In the genomic region with DNA sequence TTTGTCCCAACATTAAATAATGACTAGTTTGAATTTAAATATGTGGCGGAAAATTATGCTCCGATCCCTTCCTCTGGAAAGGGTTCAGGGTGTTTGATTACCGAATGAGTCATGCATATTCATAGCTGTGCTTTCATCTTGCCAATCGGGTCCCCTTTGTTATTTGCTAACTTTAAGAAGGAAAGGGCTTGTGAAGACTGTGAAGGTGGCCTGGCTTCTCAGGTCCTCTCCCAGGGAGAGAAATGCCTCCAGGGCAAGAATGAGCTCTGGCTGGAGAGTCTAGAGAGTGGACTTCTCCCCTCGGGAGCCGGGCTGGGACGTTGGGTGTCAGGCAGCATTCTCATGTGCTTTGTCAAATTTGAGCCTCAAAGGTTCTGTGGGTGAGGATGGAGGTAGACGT, we compare ENCODE assay signal across 22 cellular contexts.
DNase-seq lines count a peak whose midpoint lies in the region; ATAC-seq and TF ChIP-seq lines count a peak whose summit lies in the region.
"Had no signal": no experiment of that assay in that cellular context is flagged by ENCODE, and none has a peak within 500 bp of the region (broad histone marks: within the 10 kb centered on the region; RNA-seq: fewer than 3 reads in every experiment).

No MANE protein-coding gene starts in this region.

- 58 to 64% (median 61%) methylated on average over 8 of the region's 8 CpGs for WGBS in stomach, 5 donors

- no peaks in the 10 kb centered on the region for H3K36me3 ChIP-seq in NT2/D1 (ENCODE audit: insufficient read depth, insufficient read length, low read length)
- H3K36me3 ChIP-seq in stomach = no peaks in the 10 kb centered on the region

- DNase-seq in ELR (ENCODE audit: low read depth) = peak; percentile 36
- DNase-seq in NT2/D1 (ENCODE audit: low read depth, low spot score) = peak; percentile 16
- peak; percentile 4 for DNase-seq in T1000 (lab: John Stamatoyannopoulos, UW)
- peak; percentile 5 for DNase-seq in fibroblast of mammary gland (ENCODE audit: low read depth)
- DNase-seq in stomach = no peak
- no peak for DNase-seq in foreskin keratinocyte
- DNase-seq: Calu3, Kasumi-1, MV-4-11, NCI-H1105, NCI-H1436 treated with DMSO at 0.1 percent for 48 hours, NCI-H187 treated with DMSO at 0.1 percent for 48 hours, NCI-H2171 treated with DMSO at 0.1 percent for 48 hours, NCI-H774, PC-9, RPMI8226, SIG-M5, SK-N-SH, SW 1271 had no signal

- no peak for TF ChIP-seq EP300 in stomach (IDR thresholded peaks at IDR 0.05)

- H3K9ac ChIP-seq in NT2/D1 (ENCODE audit: insufficient read length, low read depth) = no peak overlapping the region
- H3K9ac ChIP-seq: SK-N-SH had no signal

- ATAC-seq in HG03108 (IDR thresholded peaks at IDR 0.05; ENCODE audit: unreplicated experiment) = no peak
- ATAC-seq in foreskin keratinocyte = no peak
- ATAC-seq in GM18867 (IDR thresholded peaks at IDR 0.05; ENCODE audit: unreplicated experiment) = no peak
- ATAC-seq: K562 had no signal

- H3K4me3 ChIP-seq in NT2/D1 (ENCODE audit: insufficient read length, low read depth) (no peak overlapping the region), fibroblast of mammary gland (ENCODE audit: control insufficient read depth, low read depth, low read length) (no peak overlapping the region), stomach (no peak overlapping the region)
- H3K4me3 ChIP-seq: K562, PC-9 had no signal

- H3K9me3 ChIP-seq in NT2/D1 (ENCODE audit: insufficient read depth, low read length) = no peaks in the 10 kb centered on the region
- no peaks in the 10 kb centered on the region for H3K9me3 ChIP-seq in stomach
- H3K9me3 ChIP-seq: SK-N-SH had no signal

- no peak for TF ChIP-seq CTCF in fibroblast of mammary gland (conservative IDR thresholded peaks at IDR 0.05; ENCODE audit: control insufficient read depth, insufficient read depth, low read depth, low read length)
- no peak for TF ChIP-seq CTCF in stomach (IDR thresholded peaks at IDR 0.05)
- TF ChIP-seq CTCF in foreskin keratinocyte (conservative IDR thresholded peaks at IDR 0.05) = no peak

- intact Hi-C loops in stomach (cut with DNase I; ENCODE audit: low total_unique reads) = no loop called here

- H3K27me3 ChIP-seq in NT2/D1 (ENCODE audit: insufficient read depth, insufficient read length) (no peaks in the 10 kb centered on the region), stomach (peaks cover 0 to 42% (median 4%) of the 10 kb centered on the region in 3 donors), foreskin keratinocyte (no peaks in the 10 kb centered on the region)

- no peak for TF ChIP-seq POLR2A in stomach (IDR thresholded peaks at IDR 0.05)

- H3K4me1 ChIP-seq in NT2/D1 (ENCODE audit: insufficient read depth, insufficient read length) (peaks cover 8% of the 10 kb centered on the region), stomach (no peaks in the 10 kb centered on the region), foreskin keratinocyte (no peaks in the 10 kb centered on the region)

- H3K27ac ChIP-seq in stomach (no peak overlapping the region), foreskin keratinocyte (no peak overlapping the region)
- H3K27ac ChIP-seq: PC-9 had no signal

Comparison
In these comparisons a context has a peak if more than half of its experiments do, and no peak if none do; other contexts are left out.
1. DNase-seq: peak in ELR (single experiment), NT2/D1 (single experiment), T1000 (single experiment) and fibroblast of mammary gland (single experiment); none in stomach (single experiment) and foreskin keratinocyte (0 of 2).